27 cellular contexts compared by ENCODE assay signal in genomic region chr11:99571094-99571493, GRCh38.
DNase-seq lines count a peak whose midpoint lies in the region; ATAC-seq and TF ChIP-seq lines count a peak whose summit lies in the region.
"Had no signal": no experiment of that assay in that cellular context is flagged by ENCODE, and none has a peak within 500 bp of the region (broad histone marks: within the 10 kb centered on the region; RNA-seq: fewer than 3 reads in every experiment).

No MANE protein-coding gene starts in this region.

- peak overlapping the region; percentile 17 for H2AFZ ChIP-seq in neural progenitor cell (replicated peaks)
- no peak overlapping the region for H2AFZ ChIP-seq in SK-N-SH (ENCODE audit: low read depth)

- H3K4me1 Mint-ChIP-seq in neural progenitor cell = no peaks in the 10 kb centered on the region
- H3K4me1 Mint-ChIP-seq: activated naive CD8-positive, alpha-beta T cell treated with anti-CD3 and anti-CD28 coated beads, Interleukin-2, amount 10 ng/mL, durations not matched to agents 7 days and 5 days; B cell; IgD-negative memory B cell had no signal

- POLR2A ChIA-PET in SK-N-SH (lab: Yijun Ruan, JAX) = no interaction called here

- H3K4me3 ChIP-seq in neural progenitor cell = no peak overlapping the region
- no peak overlapping the region for H3K4me3 ChIP-seq in SK-N-SH (ENCODE audit: low read depth in 2 of 2, low read length in 1 of 2)
- H3K4me3 ChIP-seq: breast epithelium, SJSA1, upper lobe of left lung had no signal

- no peaks in the 10 kb centered on the region for H3K36me3 Mint-ChIP-seq in neural progenitor cell
- H3K36me3 Mint-ChIP-seq: activated naive CD8-positive, alpha-beta T cell treated with anti-CD3 and anti-CD28 coated beads, Interleukin-2, amount 10 ng/mL, durations not matched to agents 7 days and 5 days; IgD-negative memory B cell had no signal

- TF ChIP-seq EP300 in SK-N-SH (IDR thresholded peaks at IDR 0.05; ENCODE audit: borderline replicate concordance in 1 of 2, low read depth in 1 of 2, low read length in 1 of 2) = no peak

- 24% methylated on average over 2 of the region's 2 CpGs for WGBS in SK-N-SH (ENCODE audit: low lambda C conversion rate)

- no peak overlapping the region for H3K9ac ChIP-seq in neural progenitor cell
- no peak overlapping the region for H3K9ac ChIP-seq in SK-N-SH

- H3K79me2 ChIP-seq in neural progenitor cell (ENCODE audit: low read depth) = no peaks in the 10 kb centered on the region
- no peaks in the 10 kb centered on the region for H3K79me2 ChIP-seq in SK-N-SH (ENCODE audit: insufficient read depth)

- H3K27ac Mint-ChIP-seq in neural progenitor cell = no peak overlapping the region
- H3K27ac Mint-ChIP-seq: activated naive CD8-positive, alpha-beta T cell treated with anti-CD3 and anti-CD28 coated beads, Interleukin-2, amount 10 ng/mL, durations not matched to agents 7 days and 5 days; activated T-helper 1 cell treated with anti-CD3 and anti-CD28 coated beads, Interleukin-12 subunit alpha, Interleukin-12 subunit beta, Interleukin-2, Interleukin-4 antibody, amounts not matched to agents 30 ng/mL and 10 ng/mL and 1 ng/mL, durations not matched to agents 14 hours and 24 hours and 36 hours; B cell; dendritic cell treated with granulocyte-macrophage colony-stimulating factor and Interleukin-4, amounts not matched to agents 40 ng/mL and 50 ng/mL, for 4 days; IgD-negative memory B cell; T-helper 2 cell treated with Interferon-gamma antibody and Interleukin-4, amounts not matched to agents 5 μg/mL and 100 μg/mL, for 36 hours had no signal

- H3K9me3 ChIP-seq in neural progenitor cell (ENCODE audit: low read depth) = no peaks in the 10 kb centered on the region
- no peaks in the 10 kb centered on the region for H3K9me3 ChIP-seq in SK-N-SH
- H3K9me3 ChIP-seq: breast epithelium, SJSA1, upper lobe of left lung had no signal

- H3K27me3 Mint-ChIP-seq in neural progenitor cell (ENCODE audit: insufficient read depth, low read depth) = no peaks in the 10 kb centered on the region
- H3K27me3 Mint-ChIP-seq: activated naive CD8-positive, alpha-beta T cell treated with anti-CD3 and anti-CD28 coated beads, Interleukin-2, amount 10 ng/mL, durations not matched to agents 7 days and 5 days; B cell; dendritic cell treated with granulocyte-macrophage colony-stimulating factor and Interleukin-4, amounts not matched to agents 40 ng/mL and 50 ng/mL, for 4 days; IgD-negative memory B cell had no signal

- no peaks in the 10 kb centered on the region for H3K9me3 Mint-ChIP-seq in neural progenitor cell

- no peaks in the 10 kb centered on the region for H3K9me2 ChIP-seq in SK-N-SH

- H3K36me3 ChIP-seq in neural progenitor cell (no peaks in the 10 kb centered on the region), SK-N-SH (replicated peaks in 1 of 2; ENCODE audit: control insufficient read depth in 1 of 2, insufficient read depth in 2 of 2, low read length in 1 of 2) (no peaks in the 10 kb centered on the region)
- H3K36me3 ChIP-seq: breast epithelium, SJSA1, upper lobe of left lung had no signal

- H3F3A ChIP-seq in neural progenitor cell (ENCODE audit: low read depth) (no peaks in the 10 kb centered on the region), SK-N-SH (replicated peaks; ENCODE audit: insufficient read depth) (no peaks in the 10 kb centered on the region)

- TF ChIP-seq CTCF in neural progenitor cell (IDR thresholded peaks at IDR 0.05) = no peak
- TF ChIP-seq CTCF in SK-N-SH (IDR thresholded peaks at IDR 0.05) = no peak

- no peak for TF ChIP-seq RAD21 in SK-N-SH (IDR thresholded peaks at IDR 0.05; ENCODE audit: low read length)

- H3K4me2 ChIP-seq in neural progenitor cell (no peak overlapping the region), SK-N-SH (no peak overlapping the region)

- H3K27me3 ChIP-seq in neural progenitor cell = no peaks in the 10 kb centered on the region
- H3K27me3 ChIP-seq in SK-N-SH (ENCODE audit: insufficient read depth) = no peaks in the 10 kb centered on the region
- H3K27me3 ChIP-seq: breast epithelium, SJSA1, upper lobe of left lung had no signal

- H3K27ac ChIP-seq in neural progenitor cell = no peak overlapping the region
- no peak overlapping the region for H3K27ac ChIP-seq in SK-N-SH (ENCODE audit: low read depth in 2 of 2, low read length in 1 of 2)
- H3K27ac ChIP-seq: breast epithelium, epithelial cell of prostate, SJSA1, upper lobe of left lung had no signal

- H3K4me1 ChIP-seq in neural progenitor cell (no peaks in the 10 kb centered on the region), SK-N-SH (ENCODE audit: control insufficient read depth in 1 of 2, insufficient read depth in 2 of 2, low read depth in 1 of 2, low read length in 1 of 2) (no peaks in the 10 kb centered on the region)
- H3K4me1 ChIP-seq: breast epithelium, SJSA1, upper lobe of left lung had no signal

- no peak for DNase-seq in neural progenitor cell (ENCODE audit: low spot score)
- DNase-seq in NCI-H2081 treated with DMSO at 0.1 percent for 48 hours (lab: John Stamatoyannopoulos, UW) = no peak
- DNase-seq in SK-N-SH = no peak
- DNase-seq in KG1 (lab: John Stamatoyannopoulos, UW) = no peak
- DNase-seq in HK-2 (ENCODE audit: unreplicated experiment) = no peak
- DNase-seq: activated CD8-positive, alpha-beta memory T cell treated with anti-CD3 and anti-CD28 coated beads for 24 hours; activated naive CD8-positive, alpha-beta T cell treated with anti-CD3 and anti-CD28 coated beads, Interleukin-2, amount 10 ng/mL, durations not matched to agents 7 days and 5 days; foreskin melanocyte; NCI-H2029 treated with DMSO at 0.1 percent for 48 hours; NCI-H526 treated with DMSO at 0.1 percent for 48 hours; OCI-M1; retina; stimulated activated CD4-positive, alpha-beta T cell treated with anti-CD3 and anti-CD28 coated beads, Interleukin-15, amount 100 ng/mL, for 24 hours; stimulated activated naive CD4-positive, alpha-beta T cell; upper lobe of left lung had no signal

- CTCF ChIA-PET in SK-N-SH (lab: Yijun Ruan, JAX) = no interaction called here

- ATAC-seq in GM19035 (IDR thresholded peaks at IDR 0.05; ENCODE audit: unreplicated experiment) = peak; percentile 59
- peak; percentile 52 for ATAC-seq in GM21737 (IDR thresholded peaks at IDR 0.05; ENCODE audit: unreplicated experiment)
- ATAC-seq in HG03097 (IDR thresholded peaks at IDR 0.05; ENCODE audit: low FRiP score, unreplicated experiment) = peak; percentile 84
- ATAC-seq: activated CD4-positive, CD25-positive, alpha-beta regulatory T cell treated with anti-CD3 and anti-CD28 coated beads, Interleukin-2, amount 50 U/mL, for 24 hours had no signal

- H4K20me1 ChIP-seq in neural progenitor cell (ENCODE audit: low read depth) (no peaks in the 10 kb centered on the region), SK-N-SH (ENCODE audit: insufficient read depth) (no peaks in the 10 kb centered on the region)

- no peak overlapping the region for H3K4me3 Mint-ChIP-seq in neural progenitor cell
- H3K4me3 Mint-ChIP-seq: activated naive CD8-positive, alpha-beta T cell treated with anti-CD3 and anti-CD28 coated beads, Interleukin-2, amount 10 ng/mL, durations not matched to agents 7 days and 5 days; activated T-helper 1 cell treated with anti-CD3 and anti-CD28 coated beads, Interleukin-12 subunit alpha, Interleukin-12 subunit beta, Interleukin-2, Interleukin-4 antibody, amounts not matched to agents 30 ng/mL and 10 ng/mL and 1 ng/mL, durations not matched to agents 14 hours and 24 hours and 36 hours; B cell; dendritic cell treated with granulocyte-macrophage colony-stimulating factor and Interleukin-4, amounts not matched to agents 40 ng/mL and 50 ng/mL, for 4 days; IgD-negative memory B cell; T-helper 2 cell treated with Interferon-gamma antibody and Interleukin-4, amounts not matched to agents 5 μg/mL and 100 μg/mL, for 36 hours had no signal

TF ChIP-seq in SK-N-SH, 30 proteins besides CTCF, POLR2A, EP300 and RAD21 (continues in another document):
- TF ChIP-seq GATA2 (CRISPR knock-in tag; IDR thresholded peaks at IDR 0.05) (no peak), USF2 (IDR thresholded peaks at IDR 0.05; ENCODE audit: borderline replicate concordance, low read depth, low read length) (no peak), TAF1 (IDR thresholded peaks at IDR 0.05; ENCODE audit: borderline replicate concordance, low read depth, low read length) (no peak), IRF3 (IDR thresholded peaks at IDR 0.05; ENCODE audit: low read depth, low read length) (no peak), YY1 (IDR thresholded peaks at IDR 0.05; ENCODE audit: low read depth) (no peak), MXI1 (IDR thresholded peaks at IDR 0.05; ENCODE audit: low read depth, low read length) (no peak), JUND (IDR thresholded peaks at IDR 0.05) (no peak), MEF2A (IDR thresholded peaks at IDR 0.05; ENCODE audit: borderline replicate concordance, low read depth) (no peak)
